8 cellular contexts compared by ENCODE assay signal in the genomic region with DNA sequence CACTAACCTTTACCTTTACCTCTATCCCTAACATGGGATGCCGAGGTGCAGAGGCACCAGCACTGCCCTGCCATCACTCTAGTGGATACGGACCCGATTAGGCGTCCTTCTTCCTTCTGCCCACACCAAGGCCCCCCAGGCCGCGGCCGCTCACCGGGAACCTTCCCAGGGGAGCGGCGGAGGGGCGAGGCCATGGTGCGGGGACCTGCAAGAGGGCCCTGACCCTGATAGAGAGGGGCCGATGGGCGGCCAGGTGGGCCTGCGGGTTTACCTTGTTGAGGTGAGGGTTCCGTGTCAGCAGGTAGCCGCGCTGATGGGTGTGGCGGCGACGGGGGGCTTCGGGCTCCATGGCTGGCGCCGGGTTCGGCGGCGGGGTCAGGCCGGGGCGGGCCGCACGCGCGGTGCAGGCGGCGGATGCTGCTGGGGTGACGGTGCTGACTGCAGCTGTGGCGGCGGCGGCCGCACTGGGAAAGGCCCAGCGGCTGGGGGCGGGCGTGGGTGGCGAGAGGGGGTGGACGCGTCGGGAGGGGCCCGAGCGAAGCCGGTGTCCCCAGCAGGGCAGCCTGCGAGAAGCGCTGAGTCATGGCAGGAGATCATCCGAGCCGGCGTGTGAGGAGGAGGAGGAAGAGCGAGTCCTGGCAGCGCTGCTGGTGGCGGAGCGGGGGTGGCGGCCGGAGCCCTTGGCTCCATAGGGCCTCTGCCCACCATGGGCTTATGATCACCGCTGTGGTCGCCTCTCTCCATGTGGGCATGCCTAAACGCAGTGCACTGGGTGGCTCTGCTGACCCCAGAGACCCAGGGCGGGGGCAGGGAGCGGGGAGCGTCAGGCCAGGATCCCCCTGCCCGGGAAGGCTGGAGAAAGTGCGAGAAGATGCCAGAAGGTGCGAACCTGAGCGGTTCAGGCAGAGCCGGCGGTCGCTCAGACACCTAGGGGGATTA. TPM values are rescaled to one million over a fixed set of nuclear protein-coding genes. Genes with fewer than 3 reads are reported as not detected.
A peak's percentile ranks its signal among the peaks of the same experiment; 100 is the strongest.
DNase-seq lines count a peak whose midpoint lies in the region; ATAC-seq and TF ChIP-seq lines count a peak whose summit lies in the region.

A gene (minus strand): TSS at position 446 of the 939 bp plus-strand sequence. CDS start 97 bp downstream, at position 349.

- peak; percentile 86 for ATAC-seq in mucosa of descending colon

- DNase-seq in NCI-H2107 (lab: John Stamatoyannopoulos, UW) = peak; percentile 16
- no peak for DNase-seq in NCI-H2107 treated with DMSO at 0.1 percent for 48 hours (lab: John Stamatoyannopoulos, UW; ENCODE audit: unreplicated experiment)
- peak; percentile 88 for DNase-seq in HCEC 1CT
- peak; percentile 94 for DNase-seq in MG63
- peak; percentile 49 for DNase-seq in activated CD8-positive, alpha-beta memory T cell treated with anti-CD3 and anti-CD28 coated beads, Interleukin-2, amount 50 U/mL, for 4 hours
- no peak for DNase-seq in esophagus muscularis mucosa (ENCODE audit: extremely low spot score)
- peak; percentile 74 to 88 (median 84) for DNase-seq in mucosa of descending colon
- DNase-seq in stomach = peak; percentile 71

- TF ChIP-seq EP300 in esophagus muscularis mucosa (IDR thresholded peaks at IDR 0.05) (no peak), stomach (IDR thresholded peaks at IDR 0.05) (no peak)

- TF ChIP-seq POLR2A in esophagus muscularis mucosa (IDR thresholded peaks at IDR 0.05; ENCODE audit: low read depth) (no peak), stomach (IDR thresholded peaks at IDR 0.05) (no peak)

- H3K9me3 ChIP-seq in MG63 (peaks cover 5% of the 10 kb centered on the region; the same call in 1 of the 2 replicates), esophagus muscularis mucosa (no peaks in the 10 kb centered on the region), mucosa of descending colon (no peaks in the 10 kb centered on the region), stomach (no peaks in the 10 kb centered on the region)

- TF ChIP-seq CTCF in esophagus muscularis mucosa (IDR thresholded peaks at IDR 0.05) (no peak), mucosa of descending colon (IDR thresholded peaks at IDR 0.05) (no peak), stomach (IDR thresholded peaks at IDR 0.05) (no peak)

- peak within 1 kb of the TSS; percentile 75 for H3K4me3 ChIP-seq in MG63
- H3K4me3 ChIP-seq in esophagus muscularis mucosa = peak within 1 kb of the TSS; percentile 67 to 88 (median 76)
- H3K4me3 ChIP-seq in mucosa of descending colon = peak within 1 kb of the TSS; percentile 17
- H3K4me3 ChIP-seq in stomach = peak within 1 kb of the TSS; percentile 64 to 71 (median 68)

- intact Hi-C loops in esophagus muscularis mucosa (cut with DNase I) (no loop called here), mucosa of descending colon (cut with DNase I, micrococcal nuclease) (no loop called here), stomach (cut with DNase I; ENCODE audit: low total_unique reads) (no loop called here)

- H3K4me1 ChIP-seq in esophagus muscularis mucosa (peaks cover 4 to 26% (median 18%) of the 10 kb centered on the region in 4 donors), mucosa of descending colon (ENCODE audit: low read depth) (peaks cover 19% of the 10 kb centered on the region), stomach (peaks cover 6 to 60% (median 25%) of the 10 kb centered on the region in 4 donors)

- WGBS in esophagus muscularis mucosa = 26% methylated on average over 18 of the region's 74 CpGs
- whole genome bisulfite sequencing in stomach, 5 donors = 10 to 25% (median 12%) methylated on average over 51 to 74 of the region's 74 CpGs

- H3K27ac ChIP-seq in esophagus muscularis mucosa (replicated peaks in 1 of 4) (peak within 1 kb of the TSS; percentile 76 to 86 (median 84)), stomach (peak within 1 kb of the TSS; percentile 69 to 85 (median 84))

- H3K27me3 ChIP-seq in MG63 (no peaks in the 10 kb centered on the region), esophagus muscularis mucosa (no peaks in the 10 kb centered on the region), stomach (peaks cover 0 to 13% (median 8%) of the 10 kb centered on the region in 3 donors)

- H3K36me3 ChIP-seq in MG63 = peaks cover 12% of the 10 kb centered on the region
- H3K36me3 ChIP-seq in esophagus muscularis mucosa = no peaks in the 10 kb centered on the region
- H3K36me3 ChIP-seq in mucosa of descending colon (ENCODE audit: low read depth) = no peaks in the 10 kb centered on the region
- H3K36me3 ChIP-seq in stomach = no peaks in the 10 kb centered on the region

RNA-seq across cellular contexts. Expression of the gene that starts here (rescaled TPM):
- total RNA-seq in MG63 (2014; rRNA removed; shearing (Covaris generic); ENCODE audit: low replicate concordance) = 10.4 and 16.3 TPM in 2 replicates
- total RNA-seq in esophagus muscularis mucosa (10 to 100 TPM; 15.6 to 25.7 (median 19.3) TPM), mucosa of descending colon (10 to 100 TPM in 1 of 3 donors, 1 to 10 TPM in 2; 2.6 to 10.4 (median 7.3) TPM), stomach (10 to 100 TPM in 4 of 5 donors, 1 to 10 TPM in 1; 5.2 to 31.7 (median 13.4) TPM)
- 10 to 100 TPM in 1 of 3 donors, 1 to 10 TPM in 2; 5.2 to 28.1 (median 6.2) TPM for polyA plus RNA-seq in stomach

Comparison
In these comparisons a context has a peak if more than half of its experiments do, and no peak if none do; other contexts are left out.
1. DNase-seq: peak in NCI-H2107 (single experiment), HCEC 1CT (single experiment), MG63 (single experiment), activated CD8-positive, alpha-beta memory T cell treated with anti-CD3 and anti-CD28 coated beads, Interleukin-2, amount 50 U/mL, for 4 hours (single experiment), mucosa of descending colon (3 of 3) and stomach (single experiment); none in NCI-H2107 treated with DMSO at 0.1 percent for 48 hours (single experiment) and esophagus muscularis mucosa (single experiment).
2. H3K4me3 ChIP-seq: peak in every context shown above with its lines; median percentile 76 in esophagus muscularis mucosa; 75 in MG63; 68 in stomach; 17 in mucosa of descending colon.